In genomic region chr2:145760781-145761649, GRCh38 we compare ENCODE assay signal across 1 cellular context.
TF ChIP-seq lines count a peak whose summit lies in the region.

No MANE protein-coding gene starts in this region.

TF ChIP-seq in HepG2, 621 proteins besides CTCF, POLR2A, EP300 and RAD21 (continued from another document and continues in another):
- TF ChIP-seq ZNF773 (CRISPR knock-in tag; IDR thresholded peaks at IDR 0.05; ENCODE audit: borderline replicate concordance), result no peak
- peak in 1 of 2 experiments; percentile 37; a peak in 2 of 4 replicates for TF ChIP-seq HMGXB4 (CRISPR knock-in tag; IDR thresholded peaks at IDR 0.05; ENCODE audit: borderline replicate concordance in 1 of 2, low read depth in 1 of 2)
- TF ChIP-seq TBL1XR1 (IDR thresholded peaks at IDR 0.05; ENCODE audit: borderline replicate concordance, low read length, partially characterized antibody), result peak; percentile 80
- peak; percentile 65; the same call in 1 of the 2 replicates for TF ChIP-seq TRIM24 (CRISPR knock-in tag; IDR thresholded peaks at IDR 0.05)
- TF ChIP-seq IKZF1 (IDR thresholded peaks at IDR 0.05), result no peak
- peak; percentile 60; the same call in 1 of the 2 replicates for TF ChIP-seq HOXA5 (CRISPR knock-in tag; IDR thresholded peaks at IDR 0.05)
- TF ChIP-seq ZNF33B (CRISPR knock-in tag; IDR thresholded peaks at IDR 0.05), result 0 out of 2 replicates have a peak, but pooled peaks have one; percentile 26
- TF ChIP-seq FOXK2 (IDR thresholded peaks at IDR 0.05), result 0 out of 2 replicates have a peak, but pooled peaks have one; percentile 45
- peak; percentile 77; the same call in 1 of the 2 replicates for TF ChIP-seq ZNF614 (CRISPR knock-in tag; IDR thresholded peaks at IDR 0.05; ENCODE audit: borderline replicate concordance)
- TF ChIP-seq GATAD1 (CRISPR knock-in tag; IDR thresholded peaks at IDR 0.05), result 0 out of 2 replicates have a peak, but pooled peaks have one; percentile 45
- TF ChIP-seq, protein P1, sequence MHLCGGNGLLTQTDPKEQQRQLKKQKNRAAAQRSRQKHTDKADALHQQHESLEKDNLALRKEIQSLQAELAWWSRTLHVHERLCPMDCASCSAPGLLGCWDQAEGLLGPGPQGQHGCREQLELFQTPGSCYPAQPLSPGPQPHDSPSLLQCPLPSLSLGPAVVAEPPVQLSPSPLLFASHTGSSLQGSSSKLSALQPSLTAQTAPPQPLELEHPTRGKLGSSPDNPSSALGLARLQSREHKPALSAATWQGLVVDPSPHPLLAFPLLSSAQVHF (CRISPR knock-in tag; IDR thresholded peaks at IDR 0.05), result no peak
- peak; percentile 77; the same call in 1 of the 2 replicates for TF ChIP-seq ZBTB3 (CRISPR knock-in tag; IDR thresholded peaks at IDR 0.05; ENCODE audit: borderline replicate concordance, low read depth)
- peak; percentile 61 for TF ChIP-seq ZBED4 (CRISPR knock-in tag; IDR thresholded peaks at IDR 0.05; ENCODE audit: borderline replicate concordance)
- TF ChIP-seq ZNF362 (CRISPR knock-in tag; IDR thresholded peaks at IDR 0.05; ENCODE audit: borderline replicate concordance), result peak; percentile 27; the same call in 1 of the 2 replicates
- TF ChIP-seq TARDBP (CRISPR knock-in tag; IDR thresholded peaks at IDR 0.05), result peak; percentile 92
- TF ChIP-seq AKAP8 (CRISPR knock-in tag; IDR thresholded peaks at IDR 0.05), result 0 out of 2 replicates have a peak, but pooled peaks have one; percentile 41
- peak; percentile 70; the same call in 1 of the 2 replicates for TF ChIP-seq HMG20B (CRISPR knock-in tag; conservative IDR thresholded peaks at IDR 0.05)
- TF ChIP-seq ZNF749 (CRISPR knock-in tag; IDR thresholded peaks at IDR 0.05; ENCODE audit: borderline replicate concordance), result peak; percentile 31; the same call in 1 of the 2 replicates
- no peak for TF ChIP-seq ZNF142 (CRISPR knock-in tag; IDR thresholded peaks at IDR 0.05)
- no peak for TF ChIP-seq HES4 (CRISPR knock-in tag; IDR thresholded peaks at IDR 0.05; ENCODE audit: borderline replicate concordance)
- peak; percentile 84; the same call in 1 of the 2 replicates for TF ChIP-seq SIX1 (CRISPR knock-in tag; IDR thresholded peaks at IDR 0.05; ENCODE audit: borderline replicate concordance)
- no peak for TF ChIP-seq FOXM1 (CRISPR knock-in tag; IDR thresholded peaks at IDR 0.05)
- no peak for TF ChIP-seq ZNF468 (CRISPR knock-in tag; IDR thresholded peaks at IDR 0.05)
- TF ChIP-seq HNRNPUL1 (IDR thresholded peaks at IDR 0.05; ENCODE audit: low read depth, low read length), result no peak
- peak; percentile 61 for TF ChIP-seq SKI (IDR thresholded peaks at IDR 0.05; ENCODE audit: partially characterized antibody)
- TF ChIP-seq NFKBIZ (CRISPR knock-in tag; IDR thresholded peaks at IDR 0.05), result peak; percentile 74; the same call in 1 of the 2 replicates
- TF ChIP-seq TOE1 (CRISPR knock-in tag; IDR thresholded peaks at IDR 0.05), result peak; percentile 87; the same call in 1 of the 2 replicates
- peak; percentile 93 for TF ChIP-seq RERE (CRISPR knock-in tag; IDR thresholded peaks at IDR 0.05; ENCODE audit: low read depth)
- TF ChIP-seq ZNF207 (IDR thresholded peaks at IDR 0.05; ENCODE audit: borderline replicate concordance), result no peak
- peak; percentile 49; the same call in 1 of the 2 replicates for TF ChIP-seq RFXAP (CRISPR knock-in tag; IDR thresholded peaks at IDR 0.05; ENCODE audit: borderline replicate concordance)
- no peak for TF ChIP-seq ZNF251 (CRISPR knock-in tag; IDR thresholded peaks at IDR 0.05)
- no peak for TF ChIP-seq ZNF850 (CRISPR knock-in tag; conservative IDR thresholded peaks at IDR 0.05)
- TF ChIP-seq HNF4A (CRISPR knock-in tag; IDR thresholded peaks at IDR 0.05), result peak; percentile 99
- TF ChIP-seq, protein P2, sequence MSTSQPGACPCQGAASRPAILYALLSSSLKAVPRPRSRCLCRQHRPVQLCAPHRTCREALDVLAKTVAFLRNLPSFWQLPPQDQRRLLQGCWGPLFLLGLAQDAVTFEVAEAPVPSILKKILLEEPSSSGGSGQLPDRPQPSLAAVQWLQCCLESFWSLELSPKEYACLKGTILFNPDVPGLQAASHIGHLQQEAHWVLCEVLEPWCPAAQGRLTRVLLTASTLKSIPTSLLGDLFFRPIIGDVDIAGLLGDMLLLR (CRISPR knock-in tag; IDR thresholded peaks at IDR 0.05), result no peak
- TF ChIP-seq HNF4G (IDR thresholded peaks at IDR 0.05; ENCODE audit: borderline replicate concordance, low read depth, low read length), result peak; percentile 99
- TF ChIP-seq HNF4G (CRISPR knock-in tag; IDR thresholded peaks at IDR 0.05; ENCODE audit: borderline replicate concordance, low read depth), result no peak; the same call in 1 of the 2 replicates
- TF ChIP-seq, protein P3, sequence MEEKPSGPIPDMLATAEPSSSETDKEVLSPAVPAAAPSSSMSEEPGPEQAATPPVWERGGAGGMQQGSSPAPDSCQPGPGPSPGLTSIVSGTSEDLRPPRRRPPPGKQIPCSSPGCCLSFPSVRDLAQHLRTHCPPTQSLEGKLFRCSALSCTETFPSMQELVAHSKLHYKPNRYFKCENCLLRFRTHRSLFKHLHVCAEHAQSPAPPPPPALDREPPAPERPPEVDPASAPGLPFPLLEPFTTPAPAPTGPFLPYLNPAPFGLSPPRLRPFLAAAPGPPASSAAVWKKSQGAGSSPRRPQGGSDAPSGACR (CRISPR knock-in tag; IDR thresholded peaks at IDR 0.05), result no peak
